In genomic region chr11:134272381-134273316, GRCh38 we compare ENCODE assay signal across 1 cellular context.
A peak's percentile ranks its signal among the peaks of the same experiment; 100 is the strongest.
TF ChIP-seq lines count a peak whose summit lies in the region.

No MANE protein-coding gene starts in this region.

TF ChIP-seq in HepG2, 621 proteins besides CTCF, POLR2A, EP300 and RAD21 (continues in another document):
- no peak for TF ChIP-seq MAFF (IDR thresholded peaks at IDR 0.05; ENCODE audit: low read depth, low read length)
- TF ChIP-seq KDM6A (CRISPR knock-in tag; IDR thresholded peaks at IDR 0.05; ENCODE audit: low read depth): 0 out of 2 replicates have a peak, but pooled peaks have one; percentile 40
- TF ChIP-seq CCDC6 (CRISPR knock-in tag; IDR thresholded peaks at IDR 0.05): no peak
- peak; percentile 79 for TF ChIP-seq TEAD3 (CRISPR knock-in tag; optimal IDR thresholded peaks at IDR 0.05; ENCODE audit: borderline replicate concordance)
- TF ChIP-seq ZMAT3 (CRISPR knock-in tag; conservative IDR thresholded peaks at IDR 0.05): 0 out of 2 replicates have a peak, but pooled peaks have one; percentile 49
- TF ChIP-seq SNAPC4 (CRISPR knock-in tag; IDR thresholded peaks at IDR 0.05): no peak
- TF ChIP-seq JARID2 (CRISPR knock-in tag; IDR thresholded peaks at IDR 0.05; ENCODE audit: insufficient replicate concordance): no peak
- TF ChIP-seq FIP1L1 (IDR thresholded peaks at IDR 0.05; ENCODE audit: borderline replicate concordance, insufficient read depth, low read depth, low read length): no peak
- TF ChIP-seq RARG (CRISPR knock-in tag; IDR thresholded peaks at IDR 0.05; ENCODE audit: low read depth): no peak
- TF ChIP-seq ZNF207 (IDR thresholded peaks at IDR 0.05; ENCODE audit: borderline replicate concordance): no peak
- no peak for TF ChIP-seq ZNF496 (CRISPR knock-in tag; IDR thresholded peaks at IDR 0.05; ENCODE audit: insufficient replicate concordance)
- peak; percentile 25; the same call in 1 of the 2 replicates for TF ChIP-seq ZSCAN25 (CRISPR knock-in tag; IDR thresholded peaks at IDR 0.05)
- TF ChIP-seq CREB3 (CRISPR knock-in tag; IDR thresholded peaks at IDR 0.05): no peak
- no peak for TF ChIP-seq ZNF747 (CRISPR knock-in tag; IDR thresholded peaks at IDR 0.05; ENCODE audit: borderline replicate concordance)
- no peak for TF ChIP-seq KAT7 (CRISPR knock-in tag; IDR thresholded peaks at IDR 0.05; ENCODE audit: borderline replicate concordance)
- TF ChIP-seq ZBTB7A (CRISPR knock-in tag; IDR thresholded peaks at IDR 0.05): no peak
- no peak for TF ChIP-seq ZKSCAN5 (CRISPR knock-in tag; IDR thresholded peaks at IDR 0.05)
- TF ChIP-seq ZNF678 (CRISPR knock-in tag; IDR thresholded peaks at IDR 0.05): no peak
- TF ChIP-seq SUZ12 (IDR thresholded peaks at IDR 0.05; ENCODE audit: low read depth, low read length): no peak
- TF ChIP-seq ZNF879 (CRISPR knock-in tag; IDR thresholded peaks at IDR 0.05): no peak
- no peak for TF ChIP-seq ATM (IDR thresholded peaks at IDR 0.05; ENCODE audit: borderline replicate concordance)
- no peak for TF ChIP-seq RBFOX2 (IDR thresholded peaks at IDR 0.05; ENCODE audit: low read depth, low read length)
- no peak for TF ChIP-seq KLF13 (CRISPR knock-in tag; IDR thresholded peaks at IDR 0.05)
- TF ChIP-seq ZNF557 (CRISPR knock-in tag; IDR thresholded peaks at IDR 0.05): no peak
- TF ChIP-seq ZNF24 (IDR thresholded peaks at IDR 0.05): no peak
- TF ChIP-seq HNRNPK (IDR thresholded peaks at IDR 0.05; ENCODE audit: low read depth, low read length, poor library complexity, severe bottlenecking): no peak
- no peak for TF ChIP-seq PRDM10 (CRISPR knock-in tag; IDR thresholded peaks at IDR 0.05; ENCODE audit: low read depth)
- TF ChIP-seq SRF (IDR thresholded peaks at IDR 0.05; ENCODE audit: low read depth, low read length): no peak
- TF ChIP-seq PHF8 (CRISPR knock-in tag; IDR thresholded peaks at IDR 0.05): no peak
- no peak for TF ChIP-seq ZNF160 (CRISPR knock-in tag; IDR thresholded peaks at IDR 0.05)
- 0 out of 2 replicates have a peak, but pooled peaks have one; percentile 56 for TF ChIP-seq ZNF556 (CRISPR knock-in tag; IDR thresholded peaks at IDR 0.05; ENCODE audit: borderline replicate concordance)
- TF ChIP-seq ZNF205 (CRISPR knock-in tag; IDR thresholded peaks at IDR 0.05): no peak
- TF ChIP-seq FOXK1 (CRISPR knock-in tag; IDR thresholded peaks at IDR 0.05; ENCODE audit: borderline replicate concordance, low read depth): peak; percentile 79; the same call in 1 of the 2 replicates
- TF ChIP-seq THAP9 (CRISPR knock-in tag; IDR thresholded peaks at IDR 0.05; ENCODE audit: borderline replicate concordance): no peak
- TF ChIP-seq ZNF12 (CRISPR knock-in tag; IDR thresholded peaks at IDR 0.05): no peak
- no peak for TF ChIP-seq ZNF788 (CRISPR knock-in tag; IDR thresholded peaks at IDR 0.05; ENCODE audit: borderline replicate concordance)
- no peak for TF ChIP-seq ZNF446 (CRISPR knock-in tag; IDR thresholded peaks at IDR 0.05)
- no peak for TF ChIP-seq ZNF543 (CRISPR knock-in tag; IDR thresholded peaks at IDR 0.05)
- no peak for TF ChIP-seq ZNF570 (CRISPR knock-in tag; IDR thresholded peaks at IDR 0.05; ENCODE audit: borderline replicate concordance)
- no peak for TF ChIP-seq ZFP41 (CRISPR knock-in tag; IDR thresholded peaks at IDR 0.05; ENCODE audit: borderline replicate concordance)
- no peak for TF ChIP-seq ZNF724P (CRISPR knock-in tag; IDR thresholded peaks at IDR 0.05; ENCODE audit: borderline replicate concordance)
- no peak for TF ChIP-seq ZBTB2 (CRISPR knock-in tag; IDR thresholded peaks at IDR 0.05; ENCODE audit: low read depth)
- 0 out of 2 replicates have a peak, but pooled peaks have one; percentile 25 for TF ChIP-seq DPF2 (CRISPR knock-in tag; IDR thresholded peaks at IDR 0.05; ENCODE audit: borderline replicate concordance, low read depth)
- TF ChIP-seq YY1 (IDR thresholded peaks at IDR 0.05; ENCODE audit: insufficient read depth, insufficient replicate concordance, low read depth, low read length): no peak
- peak; percentile 87 for TF ChIP-seq FOXO1 (CRISPR knock-in tag; IDR thresholded peaks at IDR 0.05)
- no peak for TF ChIP-seq ADNP (CRISPR knock-in tag; IDR thresholded peaks at IDR 0.05)
- no peak for TF ChIP-seq ESRRA (CRISPR knock-in tag; IDR thresholded peaks at IDR 0.05; ENCODE audit: low read depth)
- TF ChIP-seq FOSL2 (CRISPR knock-in tag; IDR thresholded peaks at IDR 0.05): peak; percentile 55
- no peak for TF ChIP-seq ZNF549 (CRISPR knock-in tag; IDR thresholded peaks at IDR 0.05)
- TF ChIP-seq MLXIP (CRISPR knock-in tag; IDR thresholded peaks at IDR 0.05; ENCODE audit: borderline replicate concordance): no peak
- no peak for TF ChIP-seq SAFB2 (CRISPR knock-in tag; IDR thresholded peaks at IDR 0.05; ENCODE audit: borderline replicate concordance, low read depth)
- TF ChIP-seq KDM4B (CRISPR knock-in tag; IDR thresholded peaks at IDR 0.05): no peak
- TF ChIP-seq RFXAP (CRISPR knock-in tag; IDR thresholded peaks at IDR 0.05; ENCODE audit: borderline replicate concordance): no peak
- TF ChIP-seq ZNF230 (CRISPR knock-in tag; IDR thresholded peaks at IDR 0.05): 0 out of 2 replicates have a peak, but pooled peaks have one; percentile 47
- 0 out of 2 replicates have a peak, but pooled peaks have one; percentile 39 for TF ChIP-seq ZNF619 (CRISPR knock-in tag; IDR thresholded peaks at IDR 0.05)
- TF ChIP-seq RXRA (CRISPR knock-in tag; IDR thresholded peaks at IDR 0.05): no peak
- TF ChIP-seq ZNF878 (CRISPR knock-in tag; IDR thresholded peaks at IDR 0.05): 0 out of 2 replicates have a peak, but pooled peaks have one; percentile 57
- no peak for TF ChIP-seq ZNF282 (IDR thresholded peaks at IDR 0.05; ENCODE audit: partially characterized antibody)
- TF ChIP-seq ZNF709 (CRISPR knock-in tag; IDR thresholded peaks at IDR 0.05): no peak
- no peak for TF ChIP-seq ZNF775 (CRISPR knock-in tag; IDR thresholded peaks at IDR 0.05; ENCODE audit: borderline replicate concordance)
- TF ChIP-seq PHF20 (CRISPR knock-in tag; IDR thresholded peaks at IDR 0.05): no peak
